9 cellular contexts compared by ENCODE assay signal in the genomic region with DNA sequence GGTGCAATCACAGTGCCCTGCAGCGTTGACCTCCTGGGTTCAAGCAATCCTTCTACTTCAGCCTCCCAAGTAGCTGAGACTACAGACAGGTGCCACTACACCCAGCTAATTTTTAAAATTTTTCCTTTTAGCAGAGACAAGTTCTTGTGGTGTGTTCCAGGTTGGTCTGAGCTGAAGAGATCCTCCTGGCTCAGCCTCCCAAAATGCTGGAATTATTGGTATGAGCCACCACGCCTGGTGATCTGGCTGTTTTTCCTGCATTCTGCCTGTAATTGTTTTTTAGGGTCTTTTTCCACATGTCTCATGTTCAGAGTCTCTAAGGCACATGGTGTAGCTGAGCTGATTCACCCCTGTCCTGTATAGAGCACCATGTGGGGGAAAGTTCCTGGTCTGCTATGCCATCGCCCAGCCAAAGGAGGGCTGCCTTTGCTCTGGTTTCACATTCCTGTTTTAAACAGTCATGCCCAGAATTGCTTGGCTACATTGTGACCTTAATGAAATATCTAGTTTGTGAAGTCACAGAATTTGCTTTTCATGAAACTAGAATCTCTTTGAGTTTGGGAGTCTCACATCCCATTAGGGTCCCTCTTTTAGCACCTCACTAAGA. TPM values are rescaled to one million over a fixed set of nuclear protein-coding genes. Genes with fewer than 3 reads are reported as not detected.
DNase-seq lines count a peak whose midpoint lies in the region; ATAC-seq and TF ChIP-seq lines count a peak whose summit lies in the region.
"Not testable (repeated sequence)": the region's sequence is repeated elsewhere in the genome, so short reads cannot be mapped to it uniquely, and the experiment has no call there.
"Had no signal": no experiment of that assay in that cellular context is flagged by ENCODE, and none has a peak within 500 bp of the region (broad histone marks: within the 10 kb centered on the region; RNA-seq: fewer than 3 reads in every experiment).

No MANE protein-coding gene starts in this region.

- intact Hi-C loops in PC-9 (cut with micrococcal nuclease; ENCODE audit: unreplicated experiment) (loop anchor here (10.0 kb wide), 2 partner anchors 366 to 416 kb away; no protein-coding TSS in a partner anchor), esophagus muscularis mucosa (cut with DNase I) (loop anchor here (5.0 kb wide), 1 partner anchor 79 kb away; no protein-coding TSS in a partner anchor), right cardiac atrium (cut with DNase I) (loop anchor here in 1 of 4 donors (10.0 kb wide), 1 partner anchor 76 kb away; a partner anchor contains a TSS)

- H3K9me3 ChIP-seq in PC-9 (ENCODE audit: insufficient read depth, low read depth); esophagus muscularis mucosa; right cardiac atrium (ENCODE audit: control insufficient read depth, low read length); subcutaneous abdominal adipose tissue (ENCODE audit: control insufficient read depth in 5 of 5, low read length in 5 of 5): not testable (repeated sequence)

- 61% methylated on average over 3 of the region's 3 CpGs for WGBS in esophagus muscularis mucosa
- 67% methylated on average over 3 of the region's 3 CpGs for WGBS in right cardiac atrium

- TF ChIP-seq CTCF in AG09309 (IDR thresholded peaks at IDR 0.05; ENCODE audit: control insufficient read depth, insufficient read depth, low read depth, low read length, missing control alignments) (peak; percentile 21), HFF-Myc (IDR thresholded peaks at IDR 0.05; ENCODE audit: low read depth, low read length, missing control alignments) (peak; percentile 11), esophagus muscularis mucosa (IDR thresholded peaks at IDR 0.05) (peak in 2 of 3 experiments; percentile 34 to 39)
- not testable (repeated sequence) for TF ChIP-seq CTCF in PC-9 (conservative IDR thresholded peaks at IDR 0.05)

- not testable (repeated sequence) for H3K27me3 ChIP-seq in PC-9 (ENCODE audit: insufficient read depth, low read depth); esophagus muscularis mucosa; right cardiac atrium (ENCODE audit: control insufficient read depth, insufficient read depth); subcutaneous abdominal adipose tissue (ENCODE audit: control insufficient read depth in 5 of 5, insufficient read depth in 4 of 5, low read length in 5 of 5)

- peaks cover 39% of the 10 kb centered on the region for H3K79me2 ChIP-seq in PC-9 (ENCODE audit: low read depth)

- H3K36me3 ChIP-seq in PC-9 (ENCODE audit: low read depth); esophagus muscularis mucosa; subcutaneous abdominal adipose tissue (ENCODE audit: control insufficient read depth in 5 of 5, insufficient read depth in 5 of 5, low read length in 5 of 5): not testable (repeated sequence)

- peak overlapping the region in 2 of 5 donors; percentile 52 to 82 for H3K9ac ChIP-seq in subcutaneous abdominal adipose tissue (ENCODE audit: low read length in 5 of 5)

- not testable (repeated sequence) for H2AFZ ChIP-seq in PC-9

- H3K4me2 ChIP-seq in PC-9, result peak overlapping the region; percentile 78

- H3K4me1 ChIP-seq in PC-9 (replicated peaks; ENCODE audit: insufficient read depth) (peaks cover 78% of the 10 kb centered on the region), esophagus muscularis mucosa (peaks cover 13 to 25% (median 23%) of the 10 kb centered on the region in 4 donors), subcutaneous abdominal adipose tissue (ENCODE audit: control insufficient read depth in 5 of 5, insufficient read depth in 5 of 5, low read length in 5 of 5) (peaks cover 0 to 44% (median 31%) of the 10 kb centered on the region in 5 donors)
- H3K4me1 ChIP-seq in right cardiac atrium (ENCODE audit: control insufficient read depth, insufficient read depth, low read length), result not testable (repeated sequence)

- not testable (repeated sequence) for H3K4me3 ChIP-seq in AG09309 (ENCODE audit: control insufficient read depth, low read depth, low read length); HFF-Myc (replicated peaks; ENCODE audit: low read depth, low read length); PC-9; esophagus muscularis mucosa; right cardiac atrium (ENCODE audit: low read length); subcutaneous abdominal adipose tissue (ENCODE audit: low read depth in 1 of 5, low read length in 5 of 5)

- H4K20me1 ChIP-seq in PC-9 (ENCODE audit: insufficient read depth), result not testable (repeated sequence)

- H3K9me2 ChIP-seq in PC-9 (ENCODE audit: insufficient read depth), result not testable (repeated sequence)

- not testable (repeated sequence) for TF ChIP-seq EP300 in esophagus muscularis mucosa (IDR thresholded peaks at IDR 0.05)

- DNase-seq in AG09309 (ENCODE audit: low read depth) (peak; percentile 33), PC-9 (peak; percentile 72 to 81), astrocyte of the hippocampus (ENCODE audit: low read depth, low spot score) (peak; percentile 68), esophagus muscularis mucosa (ENCODE audit: extremely low spot score) (peak; percentile 80), right cardiac atrium (peak; percentile 37 to 69 (median 54)), myocyte (ENCODE audit: low read depth) (peak; percentile 77)
- DNase-seq in HFF-Myc (ENCODE audit: extremely low read depth, low read depth), result not testable (repeated sequence)

- H3F3A ChIP-seq in PC-9 (ENCODE audit: insufficient read depth, low read depth), result peaks cover 52% of the 10 kb centered on the region

- not testable (repeated sequence) for BruUV-seq in PC-9 (replicated peaks; lab: Mats Ljungman, UMichigan)

- CTCF ChIA-PET in PC-9 (lab: Charles Lee), result not testable (repeated sequence)

- TF ChIP-seq POLR2A in esophagus muscularis mucosa (IDR thresholded peaks at IDR 0.05; ENCODE audit: low read depth), result not testable (repeated sequence)

- POLR2A ChIA-PET in PC-9 (lab: Charles Lee; ENCODE audit: unreplicated experiment), result interaction anchor here (0.7 to 1.2 kb wide), 4 partner anchors 75 to 274 kb away, joined by 3 to 15 read pairs (median 4); a partner anchor contains a TSS

- ATAC-seq in right cardiac atrium, result peak; percentile 85 to 92

- H3K27ac ChIP-seq in PC-9, result peak overlapping the region; percentile 100
- H3K27ac ChIP-seq in esophagus muscularis mucosa (replicated peaks in 1 of 4), result peak overlapping the region; percentile 41 to 60 (median 50)
- H3K27ac ChIP-seq in right cardiac atrium (ENCODE audit: low read length), result not testable (repeated sequence)
- H3K27ac ChIP-seq in subcutaneous abdominal adipose tissue (ENCODE audit: low read depth, low read length), result peak overlapping the region; percentile 98

RNA-seq across cellular contexts. Expression of a gene that starts 15.1 kb away (rescaled TPM):
- total RNA-seq in PC-9 (2021), result 1,997 and 2,032 TPM in 2 replicates
- total RNA-seq in esophagus muscularis mucosa, result 10 to 100 TPM in 1 of 4 donors, 1 to 10 TPM in 3; 7.9 to 12.7 (median 9.6) TPM
- total RNA-seq in right cardiac atrium, result 100 to 1,000 TPM in 2 of 4 donors, 10 to 100 TPM in 2; 22.7 to 261 (median 128) TPM
- polyA plus RNA-seq in right cardiac atrium, result 52.0 TPM
- 33.3 and 49.4 TPM in 2 replicates for total RNA-seq in myocyte
- polyA plus RNA-seq in myocyte (2012), result 64.5 TPM
- total RNA-seq: activated CD8-positive, alpha-beta memory T cell treated with anti-CD3 and anti-CD28 coated beads for 36 hours had no signal

RNA-seq across cellular contexts. Expression of a gene that starts 55.6 kb away (rescaled TPM):
- total RNA-seq in PC-9 (2021) (1,253 and 1,313 TPM in 2 replicates), esophagus muscularis mucosa (100 to 1,000 TPM in 3 of 4 donors, 10 to 100 TPM in 1; 88.6 to 172 (median 141) TPM), right cardiac atrium (100 to 1,000 TPM in 3 of 4 donors, 10 to 100 TPM in 1; 51.5 to 176 (median 159) TPM), myocyte (38.1 and 60.1 TPM in 2 replicates)
- 99.1 TPM for polyA plus RNA-seq in right cardiac atrium
- 42.5 TPM for polyA plus RNA-seq in myocyte (2012)
